8 cellular contexts compared by ENCODE assay signal in genomic region chr9:94030318-94031179, GRCh38. TPM values are rescaled to one million over a fixed set of nuclear protein-coding genes. Genes with fewer than 3 reads are reported as not detected.
DNase-seq lines count a peak whose midpoint lies in the region; ATAC-seq and TF ChIP-seq lines count a peak whose summit lies in the region.

No MANE protein-coding gene starts in this region.

- H3K79me2 ChIP-seq in fibroblast of lung (ENCODE audit: control insufficient read depth, insufficient read depth, low read length) = no peaks in the 10 kb centered on the region

- H4K20me1 ChIP-seq in fibroblast of lung (ENCODE audit: control insufficient read depth, extremely low read depth, insufficient read depth, low read length) = no peaks in the 10 kb centered on the region

- peak; percentile 94 for DNase-seq in DMS 273 (lab: John Stamatoyannopoulos, UW; ENCODE audit: unreplicated experiment)
- peak in 71 of 76 experiments; percentile 7 to 79 (median 60) for DNase-seq in HUDEP-2 (lab: John Stamatoyannopoulos, UW; ENCODE audit: unreplicated experiment in 76 of 76)
- peak; percentile 89 for DNase-seq in OCI-M1 (lab: John Stamatoyannopoulos, UW)
- DNase-seq in activated T-cell treated with anti-CD3 and anti-CD28 coated beads, Interleukin-2, amount 50 U/mL, for 48 hours = peak; percentile 86 to 87
- DNase-seq in fibroblast of lung (ENCODE audit: low read depth in 2 of 2) = peak; percentile 80 to 85
- DNase-seq in naive thymus-derived CD4-positive, alpha-beta T cell = peak; percentile 65 to 86 (median 75)
- DNase-seq in stimulated activated naive B cell treated with anti-CD40 and anti-IgM and Interleukin-4, amounts not matched to agents 10 μg/mL and 1 μg/mL and 100 μg/mL, for 72 hours = peak; percentile 74

- peaks cover 10 to 44% (median 38%) of the 10 kb centered on the region in 7 donors for H3K4me1 Mint-ChIP-seq in naive thymus-derived CD4-positive, alpha-beta T cell
- H3K4me1 Mint-ChIP-seq in stimulated activated naive B cell treated with anti-CD40 and anti-IgM and Interleukin-4, amounts not matched to agents 10 μg/mL and 1 μg/mL and 100 μg/mL, for 72 hours = peaks cover 6 to 8% of the 10 kb centered on the region in 2 donors

- peak overlapping the region; percentile 76 to 88 (median 86) for H3K4me3 ChIP-seq in fibroblast of lung (replicated peaks in 1 of 4; ENCODE audit: control extremely low read depth in 1 of 4, insufficient read depth in 1 of 4, low read depth in 3 of 4, low read length in 4 of 4)
- H3K4me3 ChIP-seq in naive thymus-derived CD4-positive, alpha-beta T cell (ENCODE audit: low read length) = peak overlapping the region; percentile 89

- peak; percentile 99 for ATAC-seq in GM21390 (IDR thresholded peaks at IDR 0.05; ENCODE audit: unreplicated experiment)
- peak; percentile 100 for ATAC-seq in naive thymus-derived CD4-positive, alpha-beta T cell
- ATAC-seq in stimulated activated naive B cell treated with anti-CD40 and anti-IgM and Interleukin-4, amounts not matched to agents 10 μg/mL and 1 μg/mL and 100 μg/mL, for 72 hours (replicated peaks) = peak; percentile 99

- peak overlapping the region; percentile 94 for H2AFZ ChIP-seq in fibroblast of lung (ENCODE audit: low read length)

- no peaks in the 10 kb centered on the region for H3K27me3 ChIP-seq in fibroblast of lung (ENCODE audit: control insufficient read depth, insufficient read depth, low read length)
- H3K27me3 ChIP-seq in naive thymus-derived CD4-positive, alpha-beta T cell (ENCODE audit: control insufficient read depth in 2 of 2, insufficient read depth in 2 of 2, low read length in 2 of 2) = peaks cover 0 to 6% of the 10 kb centered on the region in 2 donors

- intact Hi-C loops in naive thymus-derived CD4-positive, alpha-beta T cell (cut with micrococcal nuclease) = loop anchor here (1.0 to 10.0 kb wide), 4 partner anchors 20 to 578 kb away; partner anchors contain the start of genes FAM120A (in 1 of the 2), FAM120AOS (in 1 of the 2) and PHF2 (in 1 of the 2)

- POLR2A ChIA-PET in naive thymus-derived CD4-positive, alpha-beta T cell (lab: Charles Lee) = interaction anchor here (1.1 kb wide), 1 partner anchor 21 kb away, joined by 3 read pairs; no protein-coding TSS in a partner anchor

- no peaks in the 10 kb centered on the region for H3K9me3 ChIP-seq in fibroblast of lung (ENCODE audit: control insufficient read depth, insufficient read depth, low read depth, low read length)
- no peaks in the 10 kb centered on the region for H3K9me3 ChIP-seq in naive thymus-derived CD4-positive, alpha-beta T cell (ENCODE audit: control insufficient read depth in 2 of 3, low read length in 3 of 3)

- H3K4me1 ChIP-seq in fibroblast of lung (ENCODE audit: control insufficient read depth, extremely low read depth, insufficient read depth, low read length) = no peaks in the 10 kb centered on the region
- peaks cover 0 to 10% of the 10 kb centered on the region in 2 donors for H3K4me1 ChIP-seq in naive thymus-derived CD4-positive, alpha-beta T cell (ENCODE audit: control insufficient read depth in 2 of 2, insufficient read depth in 2 of 2, low read length in 2 of 2)

- peaks cover 0 to 1% (median 0%) of the 10 kb centered on the region in 5 donors for H3K36me3 Mint-ChIP-seq in naive thymus-derived CD4-positive, alpha-beta T cell
- no peaks in the 10 kb centered on the region for H3K36me3 Mint-ChIP-seq in stimulated activated naive B cell treated with anti-CD40 and anti-IgM and Interleukin-4, amounts not matched to agents 10 μg/mL and 1 μg/mL and 100 μg/mL, for 72 hours

- H3K4me3 Mint-ChIP-seq in naive thymus-derived CD4-positive, alpha-beta T cell = peak overlapping the region; percentile 93 to 100 (median 98)
- peak overlapping the region; percentile 92 to 98 for H3K4me3 Mint-ChIP-seq in stimulated activated naive B cell treated with anti-CD40 and anti-IgM and Interleukin-4, amounts not matched to agents 10 μg/mL and 1 μg/mL and 100 μg/mL, for 72 hours

- peaks cover 0 to 2% (median 0%) of the 10 kb centered on the region in 11 donors for H3K9me3 Mint-ChIP-seq in naive thymus-derived CD4-positive, alpha-beta T cell
- H3K9me3 Mint-ChIP-seq in stimulated activated naive B cell treated with anti-CD40 and anti-IgM and Interleukin-4, amounts not matched to agents 10 μg/mL and 1 μg/mL and 100 μg/mL, for 72 hours = no peaks in the 10 kb centered on the region

- H3K36me3 ChIP-seq in fibroblast of lung (ENCODE audit: control insufficient read depth, insufficient read depth, low read length) = no peaks in the 10 kb centered on the region
- H3K36me3 ChIP-seq in naive thymus-derived CD4-positive, alpha-beta T cell (ENCODE audit: control insufficient read depth in 2 of 3, insufficient read depth in 3 of 3, low read length in 3 of 3) = peaks cover 0 to 5% (median 0%) of the 10 kb centered on the region in 3 experiments

- H3K4me2 ChIP-seq in fibroblast of lung (ENCODE audit: extremely low read depth, insufficient read depth, low read length) = peak overlapping the region; percentile 99

- H3K27ac Mint-ChIP-seq in naive thymus-derived CD4-positive, alpha-beta T cell = peak overlapping the region; percentile 81 to 99 (median 94)
- peak overlapping the region; percentile 97 for H3K27ac Mint-ChIP-seq in stimulated activated naive B cell treated with anti-CD40 and anti-IgM and Interleukin-4, amounts not matched to agents 10 μg/mL and 1 μg/mL and 100 μg/mL, for 72 hours

- H3K27me3 Mint-ChIP-seq in naive thymus-derived CD4-positive, alpha-beta T cell = peaks cover 0 to 15% (median 6%) of the 10 kb centered on the region in 5 donors
- peaks cover under 1 to 5% of the 10 kb centered on the region in 2 donors for H3K27me3 Mint-ChIP-seq in stimulated activated naive B cell treated with anti-CD40 and anti-IgM and Interleukin-4, amounts not matched to agents 10 μg/mL and 1 μg/mL and 100 μg/mL, for 72 hours

- H3K9ac ChIP-seq in fibroblast of lung (ENCODE audit: insufficient read depth, low read length) = peak overlapping the region; percentile 85

- TF ChIP-seq CTCF in fibroblast of lung (conservative IDR thresholded peaks at IDR 0.05 in 1 of 2, IDR thresholded peaks at IDR 0.05 in 1 of 2; ENCODE audit: low read depth in 1 of 2, low read length in 2 of 2) = no peak

- CTCF ChIA-PET in naive thymus-derived CD4-positive, alpha-beta T cell (lab: Charles Lee) = no interaction called here

- H3K27ac ChIP-seq in fibroblast of lung (ENCODE audit: insufficient read depth, low read length) = peak overlapping the region; percentile 85
- peak overlapping the region; percentile 79 for H3K27ac ChIP-seq in naive thymus-derived CD4-positive, alpha-beta T cell (ENCODE audit: low read depth, low read length)

RNA-seq across cellular contexts. Expression of gene PTPDC1, which starts 53.7 kb away (rescaled TPM):
- 5.9 and 7.6 TPM in 2 replicates for total RNA-seq in fibroblast of lung
- 3.8 and 4.4 TPM in 2 replicates for polyA plus RNA-seq in fibroblast of lung
- 2.2 and 2.4 TPM in 2 replicates for polyA plus RNA-seq in fibroblast of lung (2012)
- polyA minus RNA-seq in fibroblast of lung (ENCODE audit: low replicate concordance) = 1.2 and 2.6 TPM in 2 replicates
- 1 to 10 TPM; 4.1 to 8.5 (median 4.7) TPM for total RNA-seq in naive thymus-derived CD4-positive, alpha-beta T cell
- 1 to 10 TPM; 2.5 to 3.5 TPM for polyA plus RNA-seq in naive thymus-derived CD4-positive, alpha-beta T cell

Comparison
In these comparisons a context has a peak if more than half of its experiments do, and no peak if none do; other contexts are left out.
1. Peak in every context shown above with its lines: DNase-seq, ATAC-seq, H3K4me3 ChIP-seq and H3K27ac ChIP-seq.